Comparison of ENCODE assay signal across 9 cellular contexts in genomic region chr9:35510745-35511428, GRCh38. TPM values are rescaled to one million over a fixed set of nuclear protein-coding genes. Genes with fewer than 3 reads are reported as not detected.
A peak's percentile ranks its signal among the peaks of the same experiment; 100 is the strongest.
DNase-seq lines count a peak whose midpoint lies in the region; ATAC-seq, FAIRE-seq and TF ChIP-seq lines count a peak whose summit lies in the region.
"Had no signal": no experiment of that assay in that cellular context is flagged by ENCODE, and none has a peak within 500 bp of the region (broad histone marks: within the 10 kb centered on the region; RNA-seq: fewer than 3 reads in every experiment).

No MANE protein-coding gene starts in this region.

- H3K9me3 Mint-ChIP-seq in endodermal cell: no peaks in the 10 kb centered on the region

- H3K4me3 ChIP-seq in body of pancreas: no peak overlapping the region
- no peak overlapping the region for H3K4me3 ChIP-seq in small intestine (ENCODE audit: low read depth in 1 of 2, low read length in 2 of 2)
- H3K4me3 ChIP-seq in endodermal cell (ENCODE audit: low read length): no peak overlapping the region

- H3K36me3 ChIP-seq in body of pancreas (replicated peaks in 1 of 2; ENCODE audit: insufficient read depth in 1 of 2, low read depth in 2 of 2): no peaks in the 10 kb centered on the region
- H3K36me3 ChIP-seq in small intestine (ENCODE audit: control insufficient read depth in 2 of 2, insufficient read depth in 2 of 2, low read length in 2 of 2): no peaks in the 10 kb centered on the region
- no peaks in the 10 kb centered on the region for H3K36me3 ChIP-seq in endodermal cell (ENCODE audit: control insufficient read depth, insufficient read depth, low read length)

- 41 to 49% methylated on average over 3 of the region's 3 CpGs for WGBS in body of pancreas, 2 donors
- WGBS in small intestine, 3 donors: 28 to 35% (median 32%) methylated on average over 3 of the region's 3 CpGs
- 69 to 92% methylated on average over 2 to 3 of the region's 3 CpGs for WGBS in endodermal cell (ENCODE audit: insufficient coverage in 1 of 2, insufficient read length in 1 of 2), 2 experiments

- H3K27ac Mint-ChIP-seq in endodermal cell: no peak overlapping the region

- DNase-seq in H4 (ENCODE audit: low spot score): peak; percentile 98
- peak; percentile 29 to 64 (median 52) for DNase-seq in body of pancreas
- DNase-seq in inferior parietal cortex (ENCODE audit: extremely low spot score): peak; percentile 39
- peak; percentile 79 for DNase-seq in small intestine
- DNase-seq in GM12891 (ENCODE audit: insufficient read length, low spot score): no peak
- no peak for DNase-seq in endodermal cell
- no peak for DNase-seq in GM10266 (ENCODE audit: extremely low spot score)
- DNase-seq in NCI-H1694 (lab: John Stamatoyannopoulos, UW): no peak
- DNase-seq: activated CD8-positive, alpha-beta memory T cell treated with anti-CD3 and anti-CD28 coated beads, Interleukin-2, amount 50 U/mL, for 4 hours had no signal

- TF ChIP-seq CTCF in body of pancreas (IDR thresholded peaks at IDR 0.05): peak in 2 of 7 experiments; percentile 4 to 22
- TF ChIP-seq CTCF in endodermal cell (conservative IDR thresholded peaks at IDR 0.05): no peak
- no peak for TF ChIP-seq CTCF in GM10266 (IDR thresholded peaks at IDR 0.05; ENCODE audit: control insufficient read depth, insufficient read depth, low read depth, missing control alignments)

- peaks cover 27% of the 10 kb centered on the region for H3K4me1 ChIP-seq in body of pancreas
- peaks cover 0 to 10% of the 10 kb centered on the region in 2 donors for H3K4me1 ChIP-seq in small intestine (ENCODE audit: control insufficient read depth in 2 of 2, insufficient read depth in 1 of 2, low read depth in 1 of 2, low read length in 1 of 2)
- peaks cover 10% of the 10 kb centered on the region for H3K4me1 ChIP-seq in endodermal cell (ENCODE audit: control insufficient read depth, insufficient read depth, low read length)

- H3K27ac ChIP-seq in body of pancreas: peak overlapping the region; percentile 60 to 79 (median 70)
- peak overlapping the region in 1 of 2 donors; percentile 63 for H3K27ac ChIP-seq in small intestine (ENCODE audit: low read depth in 1 of 2, low read length in 1 of 2)
- no peak overlapping the region for H3K27ac ChIP-seq in endodermal cell (ENCODE audit: low read depth, low read length)

- no peak overlapping the region for H3K4me3 Mint-ChIP-seq in endodermal cell

- H3K9me3 ChIP-seq in body of pancreas: no peaks in the 10 kb centered on the region
- H3K9me3 ChIP-seq in small intestine (ENCODE audit: control insufficient read depth, low read depth): no peaks in the 10 kb centered on the region
- peaks cover 9% of the 10 kb centered on the region for H3K9me3 ChIP-seq in endodermal cell (ENCODE audit: control insufficient read depth, low read length)

- H3K27me3 Mint-ChIP-seq in endodermal cell (ENCODE audit: insufficient read depth): no peaks in the 10 kb centered on the region

- peaks cover 10% of the 10 kb centered on the region for H3K4me1 Mint-ChIP-seq in endodermal cell

- intact Hi-C loops in body of pancreas (cut with DNase I): no loop called here

- TF ChIP-seq POLR2A in body of pancreas (IDR thresholded peaks at IDR 0.05) (peak in 1 of 3 donors; percentile 27), GM12891 (IDR thresholded peaks at IDR 0.05; ENCODE audit: low read depth, low read length) (no peak)

- FAIRE-seq in small intestine (lab: Jason Lieb, UNC) (no peak), GM12891 (lab: Jason Lieb, UNC) (no peak)

- H3K9ac ChIP-seq in endodermal cell (ENCODE audit: extremely low read depth, low read length, poor library complexity, severe bottlenecking): no peak overlapping the region

- H3K36me3 Mint-ChIP-seq in endodermal cell (ENCODE audit: low read depth): peaks cover 5% of the 10 kb centered on the region

- peak; percentile 83 for ATAC-seq in body of pancreas

- H3K27me3 ChIP-seq in body of pancreas (no peaks in the 10 kb centered on the region), small intestine (ENCODE audit: control insufficient read depth in 2 of 2, insufficient read depth in 2 of 2, low read length in 2 of 2) (no peaks in the 10 kb centered on the region), endodermal cell (ENCODE audit: control insufficient read depth, insufficient read depth, low read length, poor library complexity, severe bottlenecking) (no peaks in the 10 kb centered on the region)

TF ChIP-seq in GM12891, 5 proteins besides CTCF, POLR2A, EP300 and RAD21:
- TF ChIP-seq POU2F2 (IDR thresholded peaks at IDR 0.05; ENCODE audit: low read depth, low read length): no peak
- no peak for TF ChIP-seq PAX5 (IDR thresholded peaks at IDR 0.05; ENCODE audit: insufficient read depth, low read length, severe bottlenecking)
- TF ChIP-seq TAF1 (IDR thresholded peaks at IDR 0.05; ENCODE audit: low read depth, low read length): no peak
- TF ChIP-seq POLR2AphosphoS5 (IDR thresholded peaks at IDR 0.05; ENCODE audit: low read depth, low read length): no peak
- TF ChIP-seq SPI1 (IDR thresholded peaks at IDR 0.05; ENCODE audit: low read depth, low read length): no peak

RNA-seq across cellular contexts. Expression of gene RUSC2, which starts 21.0 kb away (rescaled TPM):
- 6.2 and 8.7 TPM in 2 replicates for total RNA-seq in H4 (2014; rRNA removed; shearing (Covaris generic))
- 10 to 100 TPM; 16.9 to 27.4 TPM for total RNA-seq in body of pancreas
- polyA plus RNA-seq in small intestine: 1 to 10 TPM; 2.2 to 8.9 (median 3.5) TPM
- 0.09 TPM for polyA plus RNA-seq in GM12891 (2012; ENCODE audit: low read depth, missing spikeins)
- total RNA-seq in endodermal cell: 10 to 100 TPM; 17.2 to 21.0 TPM
- polyA plus RNA-seq in endodermal cell (2013, experiment 1 of 2): 16.3 TPM
- polyA plus RNA-seq in endodermal cell (2013, experiment 2 of 2): 15.9 TPM

Comparison
In these comparisons a context has a peak if more than half of its experiments do, and no peak if none do; other contexts are left out.
1. DNase-seq: peak in H4 (single experiment), body of pancreas (4 of 4), inferior parietal cortex (single experiment) and small intestine (single experiment); none in GM12891 (single experiment), endodermal cell (single experiment), GM10266 (single experiment) and NCI-H1694 (single experiment).